14 cellular contexts compared by ENCODE assay signal in genomic region chr16:28191364-28191985, GRCh38. TPM values are rescaled to one million over a fixed set of nuclear protein-coding genes. Genes with fewer than 3 reads are reported as not detected.
A peak's percentile ranks its signal among the peaks of the same experiment; 100 is the strongest.
DNase-seq lines count a peak whose midpoint lies in the region; ATAC-seq and TF ChIP-seq lines count a peak whose summit lies in the region.
"Had no signal": no experiment of that assay in that cellular context is flagged by ENCODE, and none has a peak within 500 bp of the region (broad histone marks: within the 10 kb centered on the region; RNA-seq: fewer than 3 reads in every experiment).

No MANE protein-coding gene starts in this region.

- H3K4me3 Mint-ChIP-seq in activated CD4-positive, alpha-beta T cell treated with anti-CD3 and anti-CD28 coated beads, Interleukin-2, amount 10 ng/mL, durations not matched to agents 7 days and 5 days: no peak overlapping the region
- peak overlapping the region; percentile 26 to 62 (median 51) for H3K4me3 Mint-ChIP-seq in T-cell
- H3K4me3 Mint-ChIP-seq: H9 had no signal

- TF ChIP-seq EP300 in suprapubic skin (IDR thresholded peaks at IDR 0.05): no peak

- in situ Hi-C loops in G401 (cut with HindIII; ENCODE audit: low sequenced_read_pairs): no loop called here

- H3K36me3 ChIP-seq in spleen: peaks cover 0 to 41% (median 6%) of the 10 kb centered on the region in 6 donors
- peaks cover 5% of the 10 kb centered on the region for H3K36me3 ChIP-seq in suprapubic skin
- H3K36me3 ChIP-seq: thoracic aorta had no signal

- no peaks in the 10 kb centered on the region for H3K9me3 Mint-ChIP-seq in activated CD4-positive, alpha-beta T cell treated with anti-CD3 and anti-CD28 coated beads, Interleukin-2, amount 10 ng/mL, durations not matched to agents 7 days and 5 days
- H3K9me3 Mint-ChIP-seq in T-cell: no peaks in the 10 kb centered on the region
- H3K9me3 Mint-ChIP-seq: H9 had no signal

- H3K4me3 ChIP-seq in spleen (no peak overlapping the region), suprapubic skin (no peak overlapping the region)
- H3K4me3 ChIP-seq: lower lobe of right lung, thoracic aorta had no signal

- ATAC-seq in T-cell (replicated peaks in 1 of 4) (no peak), esophagus mucosa (peak; percentile 92)
- ATAC-seq: lower lobe of right lung had no signal

- H3K9me3 ChIP-seq in spleen (no peaks in the 10 kb centered on the region), suprapubic skin (no peaks in the 10 kb centered on the region)
- H3K9me3 ChIP-seq: lower lobe of right lung, thoracic aorta had no signal

- H3K27ac Mint-ChIP-seq in activated CD4-positive, alpha-beta T cell treated with anti-CD3 and anti-CD28 coated beads, Interleukin-2, amount 10 ng/mL, durations not matched to agents 7 days and 5 days: peak overlapping the region; percentile 80
- H3K27ac Mint-ChIP-seq in T-cell: peak overlapping the region; percentile 88 to 89

- peaks cover 66% of the 10 kb centered on the region for H3K36me3 Mint-ChIP-seq in activated CD4-positive, alpha-beta T cell treated with anti-CD3 and anti-CD28 coated beads, Interleukin-2, amount 10 ng/mL, durations not matched to agents 7 days and 5 days (ENCODE audit: low read depth)
- H3K36me3 Mint-ChIP-seq in T-cell: peaks cover 19% of the 10 kb centered on the region

- H3K27me3 ChIP-seq in spleen (replicated peaks in 1 of 7) (no peaks in the 10 kb centered on the region), suprapubic skin (no peaks in the 10 kb centered on the region)

- TF ChIP-seq CTCF in spleen (IDR thresholded peaks at IDR 0.05 in 8 of 11, conservative IDR thresholded peaks at IDR 0.05 in 3 of 11) (no peak), suprapubic skin (IDR thresholded peaks at IDR 0.05) (no peak)

- peaks cover 95% of the 10 kb centered on the region for H3K4me1 Mint-ChIP-seq in activated CD4-positive, alpha-beta T cell treated with anti-CD3 and anti-CD28 coated beads, Interleukin-2, amount 10 ng/mL, durations not matched to agents 7 days and 5 days
- H3K4me1 Mint-ChIP-seq in T-cell: peaks cover 96 to 97% (median 96%) of the 10 kb centered on the region in 3 donors

- no peak for TF ChIP-seq POLR2A in spleen (IDR thresholded peaks at IDR 0.05)
- no peak for TF ChIP-seq POLR2A in erythroblast (IDR thresholded peaks at IDR 0.05; ENCODE audit: low read length)
- no peak for TF ChIP-seq POLR2A in suprapubic skin (IDR thresholded peaks at IDR 0.05)

- H3K27ac ChIP-seq in spleen (peak overlapping the region in 7 of 8 donors; percentile 11 to 91 (median 86)), suprapubic skin (no peak overlapping the region)
- H3K27ac ChIP-seq: lower lobe of right lung, thoracic aorta had no signal

- DNase-seq in activated CD4-positive, alpha-beta T cell treated with anti-CD3 and anti-CD28 coated beads, Interleukin-2, amount 10 ng/mL, durations not matched to agents 7 days and 5 days: no peak
- no peak for DNase-seq in activated CD4-positive, alpha-beta T cell treated with anti-CD3 and anti-CD28 coated beads, Interleukin-2, amount 50 U/mL, for 48 hours
- no peak for DNase-seq in T-cell
- DNase-seq in spleen: no peak
- no peak for DNase-seq in erythroblast (lab: John Stamatoyannopoulos, UW)
- no peak for DNase-seq in G401 (ENCODE audit: low spot score)
- DNase-seq in suprapubic skin (ENCODE audit: low spot score in 2 of 2): no peak
- DNase-seq: activated CD4-positive, alpha-beta T cell treated with anti-CD3 and anti-CD28 coated beads for 48 hours; H9; hypothalamus; lower lobe of right lung; NCI-H226 had no signal

- intact Hi-C loops in spleen (cut with DNase I; ENCODE audit: low total_unique reads): no loop called here

- CTCF ChIA-PET in activated CD4-positive, alpha-beta T cell treated with anti-CD3 and anti-CD28 coated beads, Interleukin-2, amount 10 ng/mL, durations not matched to agents 7 days and 5 days (lab: Charles Lee): interaction anchor here (0.7 to 5.6 kb wide), 4 partner anchors 11 to 33 kb away, joined by 6 to 38 read pairs (median 12); partner anchors contain the start of gene XPO6
- CTCF ChIA-PET in T-cell (lab: Charles Lee): interaction anchor here in 1 of 2 donors (0.6 kb wide), 1 partner anchor 49 kb away, joined by 3 read pairs; no protein-coding TSS in a partner anchor

- WGBS in spleen, 5 donors: 60 to 93% (median 85%) methylated on average over 3 of the region's 3 CpGs
- WGBS in suprapubic skin: 33% methylated on average over 3 of the region's 3 CpGs

- H3K27me3 Mint-ChIP-seq in activated CD4-positive, alpha-beta T cell treated with anti-CD3 and anti-CD28 coated beads, Interleukin-2, amount 10 ng/mL, durations not matched to agents 7 days and 5 days: no peaks in the 10 kb centered on the region
- no peaks in the 10 kb centered on the region for H3K27me3 Mint-ChIP-seq in T-cell

- peaks cover 54 to 100% (median 95%) of the 10 kb centered on the region in 6 donors for H3K4me1 ChIP-seq in spleen
- peaks cover 46% of the 10 kb centered on the region for H3K4me1 ChIP-seq in suprapubic skin

- POLR2A ChIA-PET in activated CD4-positive, alpha-beta T cell treated with anti-CD3 and anti-CD28 coated beads, Interleukin-2, amount 10 ng/mL, durations not matched to agents 7 days and 5 days (lab: Charles Lee): interaction anchor here (1.4 kb wide), 1 partner anchor 18 kb away, joined by 3 read pairs; no protein-coding TSS in a partner anchor
- POLR2A ChIA-PET in T-cell (lab: Charles Lee): interaction anchor here in 1 of 2 donors (0.7 to 1.3 kb wide), 2 partner anchors 8 to 18 kb away, joined by 6 to 10 read pairs; no protein-coding TSS in a partner anchor

RNA-seq across cellular contexts. Expression of gene XPO6, which starts 20.3 kb away (rescaled TPM):
- total RNA-seq in activated CD4-positive, alpha-beta T cell treated with anti-CD3 and anti-CD28 coated beads, Interleukin-2, amount 10 ng/mL, durations not matched to agents 7 days and 5 days: 100 to 1,000 TPM; 237 to 304 TPM
- total RNA-seq in T-cell (100 to 1,000 TPM; 355 to 403 (median 391) TPM), esophagus mucosa (82.7 TPM), spleen (100 to 1,000 TPM; 259 to 517 (median 343) TPM), suprapubic skin (100 to 1,000 TPM in 1 of 4 donors, 10 to 100 TPM in 3; 78.6 to 161 (median 88.1) TPM)
- 100 to 1,000 TPM in 2 of 3 donors, 10 to 100 TPM in 1; 96.9 to 150 (median 132) TPM for polyA plus RNA-seq in spleen
- total RNA-seq in G401 (2014; rRNA removed; shearing (Covaris generic)): 75.8 and 98.0 TPM in 2 replicates
